ENCODE assay signal across 19 cellular contexts in genomic region chr2:188897096-188897495, GRCh38.
DNase-seq lines count a peak whose midpoint lies in the region; ATAC-seq and TF ChIP-seq lines count a peak whose summit lies in the region.
"Had no signal": no experiment of that assay in that cellular context is flagged by ENCODE, and none has a peak within 500 bp of the region (broad histone marks: within the 10 kb centered on the region; RNA-seq: fewer than 3 reads in every experiment).

No MANE protein-coding gene starts in this region.

- no peaks in the 10 kb centered on the region for H3K27me3 ChIP-seq in right cardiac atrium (ENCODE audit: control insufficient read depth, insufficient read depth)
- H3K27me3 ChIP-seq in gastrocnemius medialis: no peaks in the 10 kb centered on the region
- H3K27me3 ChIP-seq: neutrophil, upper lobe of left lung had no signal

- H3K9me3 ChIP-seq in right cardiac atrium (ENCODE audit: control insufficient read depth, low read length): no peaks in the 10 kb centered on the region
- H3K9me3 ChIP-seq in gastrocnemius medialis: no peaks in the 10 kb centered on the region
- H3K9me3 ChIP-seq: lower lobe of right lung, neutrophil, upper lobe of left lung had no signal

- peak overlapping the region; percentile 48 for H3K27ac ChIP-seq in caudate nucleus (ENCODE audit: low read depth, low read length)
- H3K27ac ChIP-seq in right cardiac atrium (ENCODE audit: low read length): no peak overlapping the region
- peak overlapping the region; percentile 30 to 42 (median 40) for H3K27ac ChIP-seq in gastrocnemius medialis
- H3K27ac ChIP-seq: lower lobe of right lung, neutrophil had no signal

- 51% methylated on average over 3 of the region's 3 CpGs for whole genome bisulfite sequencing in right cardiac atrium

- H3K4me3 ChIP-seq in right cardiac atrium (ENCODE audit: low read length) (peak overlapping the region; percentile 20), gastrocnemius medialis (no peak overlapping the region)
- H3K4me3 ChIP-seq: K562, lower lobe of right lung, upper lobe of left lung had no signal

- TF ChIP-seq POLR2A in gastrocnemius medialis (IDR thresholded peaks at IDR 0.05): no peak

- no peaks in the 10 kb centered on the region for H3K27me3 Mint-ChIP-seq in activated CD8-positive, alpha-beta T cell treated with anti-CD3 and anti-CD28 coated beads, Interleukin-2, amount 10 ng/mL, durations not matched to agents 7 days and 5 days (ENCODE audit: low read depth)
- H3K27me3 Mint-ChIP-seq: activated T-cell treated with anti-CD3 and anti-CD28 coated beads, Interleukin-2, amount 50 U/mL, for 24 hours; T-helper 17 cell had no signal

- TF ChIP-seq CTCF in gastrocnemius medialis (IDR thresholded peaks at IDR 0.05 in 4 of 5, conservative IDR thresholded peaks at IDR 0.05 in 1 of 5): no peak

- intact Hi-C loops in right cardiac atrium (cut with DNase I) (loop anchor here in 1 of 4 donors (10.0 kb wide), 1 partner anchor 68 kb away; no protein-coding TSS in a partner anchor), gastrocnemius medialis (cut with DNase I; ENCODE audit: low total_unique reads) (loop anchor here (5.0 kb wide), 1 partner anchor 70 kb away; no protein-coding TSS in a partner anchor), head of caudate nucleus (cut with DNase I) (no loop called here)

- ATAC-seq in right cardiac atrium (peak; percentile 52 to 91), gastrocnemius medialis (peak in 1 of 2 donors; percentile 75), HG03039 (IDR thresholded peaks at IDR 0.05; ENCODE audit: unreplicated experiment) (no peak)
- ATAC-seq in activated CD8-positive, alpha-beta T cell treated with anti-CD3 and anti-CD28 coated beads, Interleukin-2, amount 10 ng/mL, durations not matched to agents 7 days and 5 days: no peak
- ATAC-seq: K562, lower lobe of right lung, T-helper 17 cell had no signal

- POLR2A ChIA-PET in activated CD8-positive, alpha-beta T cell treated with anti-CD3 and anti-CD28 coated beads, Interleukin-2, amount 10 ng/mL, durations not matched to agents 7 days and 5 days (lab: Charles Lee): no interaction called here

- no peak overlapping the region for H3K4me3 Mint-ChIP-seq in activated CD8-positive, alpha-beta T cell treated with anti-CD3 and anti-CD28 coated beads, Interleukin-2, amount 10 ng/mL, durations not matched to agents 7 days and 5 days
- H3K4me3 Mint-ChIP-seq: activated T-cell treated with anti-CD3 and anti-CD28 coated beads, Interleukin-2, amount 50 U/mL, for 24 hours; T-helper 17 cell had no signal

- no peaks in the 10 kb centered on the region for H3K9me3 Mint-ChIP-seq in activated CD8-positive, alpha-beta T cell treated with anti-CD3 and anti-CD28 coated beads, Interleukin-2, amount 10 ng/mL, durations not matched to agents 7 days and 5 days (ENCODE audit: insufficient read depth)
- H3K9me3 Mint-ChIP-seq: activated T-cell treated with anti-CD3 and anti-CD28 coated beads, Interleukin-2, amount 50 U/mL, for 24 hours had no signal

- peaks cover 2% of the 10 kb centered on the region for H3K4me1 ChIP-seq in right cardiac atrium (ENCODE audit: control insufficient read depth, insufficient read depth, low read length)
- no peaks in the 10 kb centered on the region for H3K4me1 ChIP-seq in gastrocnemius medialis
- H3K4me1 ChIP-seq: lower lobe of right lung, upper lobe of left lung had no signal

- no peaks in the 10 kb centered on the region for H3K36me3 Mint-ChIP-seq in activated CD8-positive, alpha-beta T cell treated with anti-CD3 and anti-CD28 coated beads, Interleukin-2, amount 10 ng/mL, durations not matched to agents 7 days and 5 days (ENCODE audit: low read depth)

- H3K27ac Mint-ChIP-seq in activated CD8-positive, alpha-beta T cell treated with anti-CD3 and anti-CD28 coated beads, Interleukin-2, amount 10 ng/mL, durations not matched to agents 7 days and 5 days: no peak overlapping the region
- H3K27ac Mint-ChIP-seq: activated T-cell treated with anti-CD3 and anti-CD28 coated beads, Interleukin-2, amount 50 U/mL, for 24 hours; T-helper 17 cell had no signal

- no peaks in the 10 kb centered on the region for H3K36me3 ChIP-seq in gastrocnemius medialis
- H3K36me3 ChIP-seq: lower lobe of right lung, neutrophil, upper lobe of left lung had no signal

- DNase-seq in AG20443 (ENCODE audit: low spot score): peak; percentile 54
- DNase-seq in caudate nucleus (lab: John Stamatoyannopoulos, UW): no peak
- no peak for DNase-seq in right cardiac atrium
- no peak for DNase-seq in gastrocnemius medialis
- no peak for DNase-seq in head of caudate nucleus
- no peak for DNase-seq in activated CD8-positive, alpha-beta T cell treated with anti-CD3 and anti-CD28 coated beads, Interleukin-2, amount 10 ng/mL, durations not matched to agents 7 days and 5 days
- DNase-seq in stimulated activated CD4-positive, alpha-beta T cell treated with anti-CD3 and anti-CD28 coated beads, Interleukin-4, amount 100 ng/mL, for 1 hour: no peak
- DNase-seq: activated CD4-positive, alpha-beta T cell treated with anti-CD3 and anti-CD28 coated beads for 1 hour; activated T-cell treated with anti-CD3 and anti-CD28 coated beads, Interleukin-2, amount 50 U/mL, for 24 hours; AML-193; lower lobe of right lung; NCI-H1417; NCI-H524 treated with DMSO at 0.1 percent for 48 hours; stimulated activated CD4-positive, alpha-beta T cell treated with anti-CD3 and anti-CD28 coated beads, Interleukin-15, amount 100 ng/mL, for 24 hours; T-helper 17 cell; upper lobe of left lung had no signal

- CTCF ChIA-PET in activated CD8-positive, alpha-beta T cell treated with anti-CD3 and anti-CD28 coated beads, Interleukin-2, amount 10 ng/mL, durations not matched to agents 7 days and 5 days (lab: Charles Lee): no interaction called here

- H3K4me1 Mint-ChIP-seq in activated CD8-positive, alpha-beta T cell treated with anti-CD3 and anti-CD28 coated beads, Interleukin-2, amount 10 ng/mL, durations not matched to agents 7 days and 5 days (ENCODE audit: low read depth): no peaks in the 10 kb centered on the region
- H3K4me1 Mint-ChIP-seq: T-helper 17 cell had no signal

- in situ Hi-C loops in gastrocnemius medialis (cut with MboI; ENCODE audit: low sequenced_read_pairs in 4 of 4): no loop called here

Comparison
In these comparisons a context has a peak if more than half of its experiments do, and no peak if none do; other contexts are left out.
1. ATAC-seq: peak in right cardiac atrium (2 of 2); none in HG03039 (single experiment) and activated CD8-positive, alpha-beta T cell treated with anti-CD3 and anti-CD28 coated beads, Interleukin-2, amount 10 ng/mL, durations not matched to agents 7 days and 5 days (single experiment).